37 cellular contexts compared by ENCODE assay signal in the genomic region with DNA sequence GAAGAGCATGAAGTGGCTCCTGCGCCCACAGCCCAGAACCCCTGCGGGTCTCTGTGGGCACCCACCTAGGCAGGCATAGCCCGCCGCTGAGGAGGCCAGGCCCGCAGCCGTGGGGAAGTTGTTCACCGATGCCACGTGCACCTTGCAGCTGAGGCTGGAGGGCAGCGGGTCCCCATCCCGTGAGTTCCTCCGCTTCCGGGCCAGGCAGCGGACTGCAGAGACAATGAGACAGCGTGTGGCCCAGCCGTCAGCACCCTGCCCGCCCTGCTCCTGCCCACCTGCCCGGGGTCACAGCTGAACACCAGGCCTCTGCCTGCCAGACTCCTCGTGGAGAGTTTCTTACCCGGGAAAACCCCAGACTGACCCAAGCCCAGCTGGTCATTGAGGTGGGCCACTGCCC. TPM values are rescaled to one million over a fixed set of nuclear protein-coding genes. Genes with fewer than 3 reads are reported as not detected.
"Had no signal": no experiment of that assay in that cellular context is flagged by ENCODE, and none has a peak within 500 bp of the region (broad histone marks: within the 10 kb centered on the region; RNA-seq: fewer than 3 reads in every experiment).

No MANE protein-coding gene starts in this region.

- H3K36me3 Mint-ChIP-seq: naive B cell; natural killer cell treated with Interleukin-12 subunit alpha and Interleukin-12 subunit beta and Interleukin-15 and Interleukin-18, amount 100 ng/mL, for 72 hours had no signal

- FAIRE-seq: endometrium, urothelium cell line had no signal

- DNase-seq: cerebellar nuclear complex; cortex of kidney; effector memory CD8-positive, alpha-beta T cell; erythroblast; esophagus squamous epithelium; foreskin melanocyte; glutamatergic neuron; heart right ventricle; hippocampal formation; immature natural killer cell; islet precursor cell; kidney glomerular epithelial cell; left ventricle myocardium superior; mucosa of descending colon; naive B cell; ovary; posterior cingulate gyrus; retina; stimulated activated CD4-positive, alpha-beta T cell treated with anti-CD3 and anti-CD28 coated beads, Interleukin-2, amount 100 ng/mL, for 24 hours; stimulated activated CD4-positive, alpha-beta T cell treated with anti-CD3 and anti-CD28 coated beads, Interleukin-4, amount 100 ng/mL, for 24 hours; stimulated activated naive CD4-positive, alpha-beta T cell treated with Interleukin-2 at 50 U/mL for 16 hours; stomach; thyroid gland had no signal

- H3K4me3 ChIP-seq: esophagus squamous epithelium, heart right ventricle, lung, mucosa of descending colon, ovary, stomach, thyroid gland, upper lobe of left lung had no signal

- H3K4me3 Mint-ChIP-seq: effector memory CD8-positive, alpha-beta T cell; immature natural killer cell; memory B cell; mesothelial cell of epicardium; naive B cell; natural killer cell treated with Interleukin-12 subunit alpha and Interleukin-12 subunit beta and Interleukin-15 and Interleukin-18, amount 100 ng/mL, for 72 hours; neural crest cell; stimulated activated effector memory CD8-positive, alpha-beta T cell treated with anti-CD3 and anti-CD28 coated beads, Interleukin-12 subunit alpha, Interleukin-12 subunit beta, amount 100 ng/mL, for 72 hours had no signal

- H3K27ac Mint-ChIP-seq: effector memory CD8-positive, alpha-beta T cell; immature natural killer cell; memory B cell; mesothelial cell of epicardium; naive B cell; natural killer cell treated with Interleukin-12 subunit alpha and Interleukin-12 subunit beta and Interleukin-15 and Interleukin-18, amount 100 ng/mL, for 72 hours; stimulated activated effector memory CD8-positive, alpha-beta T cell treated with anti-CD3 and anti-CD28 coated beads, Interleukin-12 subunit alpha, Interleukin-12 subunit beta, amount 100 ng/mL, for 72 hours had no signal

- H3K36me3 ChIP-seq: ovary, thyroid gland had no signal

- H3K27ac ChIP-seq: esophagus squamous epithelium, heart right ventricle, ovary, stomach, thyroid gland, upper lobe of left lung had no signal

- H3K9me3 Mint-ChIP-seq: effector memory CD8-positive, alpha-beta T cell; immature natural killer cell; memory B cell; mesothelial cell of epicardium; naive B cell; natural killer cell treated with Interleukin-12 subunit alpha and Interleukin-12 subunit beta and Interleukin-15 and Interleukin-18, amount 100 ng/mL, for 72 hours; neural crest cell; stimulated activated effector memory CD8-positive, alpha-beta T cell treated with anti-CD3 and anti-CD28 coated beads, Interleukin-12 subunit alpha, Interleukin-12 subunit beta, amount 100 ng/mL, for 72 hours had no signal

- H3K9me3 ChIP-seq: esophagus squamous epithelium, heart right ventricle, mucosa of descending colon, ovary, stomach, thyroid gland, upper lobe of left lung had no signal

- H3K27me3 ChIP-seq: esophagus squamous epithelium, heart right ventricle, ovary, stomach, thyroid gland, upper lobe of left lung had no signal

- H3K27me3 Mint-ChIP-seq: effector memory CD8-positive, alpha-beta T cell; memory B cell; naive B cell; natural killer cell treated with Interleukin-12 subunit alpha and Interleukin-12 subunit beta and Interleukin-15 and Interleukin-18, amount 100 ng/mL, for 72 hours had no signal

RNA-seq across cellular contexts. Expression of gene IL17C, which starts 19.0 kb away (rescaled TPM):
- total RNA-seq: dermis microvascular lymphatic vessel endothelial cell, heart right ventricle, left ventricle myocardium superior, lung, mesothelial cell of epicardium, mucosa of descending colon, ovary, pulmonary artery endothelial cell, sciatic nerve, subcutaneous adipose tissue, temporal lobe, thyroid gland had no signal
- polyA plus RNA-seq: heart right ventricle, ovary had no signal

RNA-seq across cellular contexts. Expression of gene SNAI3, which starts 28.9 kb away (rescaled TPM):
- total RNA-seq: neural crest cell had no signal
